ENCODE assay signal across 1 cellular context in genomic region chr15:29040367-29040745, GRCh38.
TF ChIP-seq lines count a peak whose summit lies in the region.

No MANE protein-coding gene starts in this region.

TF ChIP-seq in H1, 55 proteins besides CTCF, POLR2A, EP300 and RAD21:
- no peak for TF ChIP-seq BCL11A (IDR thresholded peaks at IDR 0.05; ENCODE audit: low read depth in 2 of 2, low read length in 2 of 2)
- no peak for TF ChIP-seq SIRT6 (IDR thresholded peaks at IDR 0.05; ENCODE audit: low read length)
- no peak for TF ChIP-seq HDAC2 (IDR thresholded peaks at IDR 0.05; ENCODE audit: borderline replicate concordance in 1 of 2, low read depth in 2 of 2, low read length in 2 of 2)
